12 cellular contexts compared by ENCODE assay signal in the genomic region with DNA sequence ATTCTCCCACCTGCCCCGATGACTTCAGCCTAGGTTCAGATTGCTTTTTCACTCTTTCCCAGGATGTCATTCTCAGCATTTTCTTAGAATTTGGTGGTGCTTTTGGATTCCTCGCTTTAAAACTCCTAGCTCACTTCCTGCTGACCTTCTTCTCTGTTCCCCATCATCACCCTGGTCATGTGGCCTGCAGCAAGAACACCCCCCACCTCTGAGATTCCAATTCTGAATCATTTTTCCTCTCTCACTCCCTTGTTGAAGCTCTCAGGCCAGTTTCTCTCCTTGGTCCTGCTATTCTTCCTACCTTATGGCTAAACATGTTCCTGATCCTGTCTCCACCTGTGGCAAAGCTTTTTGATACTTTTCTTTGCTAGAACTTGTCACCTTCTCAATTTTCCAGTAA.
"Had no signal": no experiment of that assay in that cellular context is flagged by ENCODE, and none has a peak within 500 bp of the region (broad histone marks: within the 10 kb centered on the region; RNA-seq: fewer than 3 reads in every experiment).

No MANE protein-coding gene starts in this region.

- ATAC-seq: esophagus mucosa, foreskin keratinocyte, right cardiac atrium had no signal

- DNase-seq: activated CD4-positive, alpha-beta T cell treated with anti-CD3 and anti-CD28 coated beads, Interleukin-2, amount 10 ng/mL, durations not matched to agents 7 days and 5 days; activated CD8-positive, alpha-beta memory T cell treated with anti-CD3 and anti-CD28 coated beads for 24 hours; colonic mucosa; foreskin keratinocyte; nephron progenitor cell; right cardiac atrium; stimulated activated CD4-positive, alpha-beta T cell treated with anti-CD3 and anti-CD28 coated beads, Interleukin-15, amount 100 ng/mL, for 24 hours; stimulated activated CD4-positive, alpha-beta T cell treated with anti-CD3 and anti-CD28 coated beads, Interleukin-4, amount 100 ng/mL, for 1 hour; stimulated activated naive CD4-positive, alpha-beta T cell; T-helper 2 cell; tibial artery had no signal
